21 cellular contexts compared by ENCODE assay signal in the genomic region with DNA sequence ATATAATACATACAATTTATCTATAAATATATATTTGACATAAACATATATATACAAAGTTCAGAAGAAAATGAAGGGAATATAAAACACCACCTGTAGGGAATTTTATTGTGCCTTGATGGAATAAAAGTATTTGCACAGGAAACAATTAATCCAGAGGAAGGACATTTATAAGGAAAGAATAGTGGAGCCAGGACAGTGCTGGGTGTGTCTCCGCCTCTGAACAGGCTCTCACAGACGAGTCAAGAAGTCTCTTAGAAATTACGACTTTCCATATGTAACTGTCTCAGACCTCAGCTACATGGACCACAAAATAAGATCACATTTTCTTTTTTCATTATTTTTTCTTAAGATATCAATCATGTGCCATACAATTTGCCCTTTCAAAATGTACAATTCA.
"Had no signal": no experiment of that assay in that cellular context is flagged by ENCODE, and none has a peak within 500 bp of the region (broad histone marks: within the 10 kb centered on the region; RNA-seq: fewer than 3 reads in every experiment).

No MANE protein-coding gene starts in this region.

- DNase-seq: dermis blood vessel endothelial cell; dorsolateral prefrontal cortex; effector CD4-positive, alpha-beta T cell; effector memory CD4-positive, alpha-beta T cell; foreskin keratinocyte; heart left ventricle; hypothalamus; immature natural killer cell; islet precursor cell; kidney; kidney glomerular epithelial cell; left lung; left ventricle myocardium superior; lower lobe of right lung; mesenchymal stem cell; naive thymus-derived CD4-positive, alpha-beta T cell; natural killer cell had no signal

- ATAC-seq: foreskin keratinocyte; gastroesophageal sphincter; heart left ventricle; left lung; left ventricle myocardium superior; lower lobe of right lung; naive thymus-derived CD4-positive, alpha-beta T cell; natural killer cell had no signal

- H3K27ac ChIP-seq: coronary artery, dorsolateral prefrontal cortex, esophagus muscularis mucosa, foreskin keratinocyte, gastroesophageal sphincter, heart left ventricle, hepatocyte, left lung, lower lobe of right lung had no signal

- H3K4me3 ChIP-seq: coronary artery, dorsolateral prefrontal cortex, esophagus muscularis mucosa, gastroesophageal sphincter, heart left ventricle, hepatocyte, left lung, lower lobe of right lung had no signal

- H3K9me3 ChIP-seq: esophagus muscularis mucosa, gastroesophageal sphincter, left lung, lower lobe of right lung had no signal

- H3K27me3 ChIP-seq: foreskin keratinocyte, hepatocyte had no signal

- H3K4me1 ChIP-seq: esophagus muscularis mucosa, foreskin keratinocyte, gastroesophageal sphincter, heart left ventricle, left lung, lower lobe of right lung had no signal

- H3K36me3 ChIP-seq: esophagus muscularis mucosa, gastroesophageal sphincter, heart left ventricle, left lung, lower lobe of right lung had no signal
